ENCODE assay signal across 11 cellular contexts in genomic region chr9:114894206-114894605, GRCh38. TPM values are rescaled to one million over a fixed set of nuclear protein-coding genes. Genes with fewer than 3 reads are reported as not detected.
DNase-seq lines count a peak whose midpoint lies in the region; ATAC-seq and TF ChIP-seq lines count a peak whose summit lies in the region.
"Had no signal": no experiment of that assay in that cellular context is flagged by ENCODE, and none has a peak within 500 bp of the region (broad histone marks: within the 10 kb centered on the region; RNA-seq: fewer than 3 reads in every experiment).

No MANE protein-coding gene starts in this region.

- H4K20me1 ChIP-seq in mammary epithelial cell (ENCODE audit: insufficient read depth, low read length), result no peaks in the 10 kb centered on the region

- intact Hi-C loops in Caco-2 (cut with micrococcal nuclease; ENCODE audit: unreplicated experiment), result loop anchor here (2.0 kb wide), 1 partner anchor 15 kb away; no protein-coding TSS in a partner anchor
- intact Hi-C loops in mammary epithelial cell (cut with micrococcal nuclease), result no loop called here
- intact Hi-C loops in naive thymus-derived CD4-positive, alpha-beta T cell (cut with micrococcal nuclease), result no loop called here
- intact Hi-C loops in testis (cut with DNase I; ENCODE audit: low total_unique reads), result no loop called here

- H3K27me3 ChIP-seq in Caco-2 (replicated peaks; ENCODE audit: control insufficient read depth, insufficient read depth, low read length), result no peaks in the 10 kb centered on the region
- H3K27me3 ChIP-seq in mammary epithelial cell (ENCODE audit: insufficient read depth, low read length), result no peaks in the 10 kb centered on the region
- no peaks in the 10 kb centered on the region for H3K27me3 ChIP-seq in naive thymus-derived CD4-positive, alpha-beta T cell (ENCODE audit: control insufficient read depth in 2 of 2, insufficient read depth in 2 of 2, low read length in 2 of 2)
- H3K27me3 ChIP-seq in HAP-1 (ENCODE audit: low read depth), result no peaks in the 10 kb centered on the region
- H3K27me3 ChIP-seq in testis, result no peaks in the 10 kb centered on the region

- H3K4me1 ChIP-seq in Caco-2 (peaks cover 12% of the 10 kb centered on the region; the same call in 1 of the 2 replicates), mammary epithelial cell (ENCODE audit: insufficient read depth, low read length) (peaks cover 38% of the 10 kb centered on the region), HAP-1 (no peaks in the 10 kb centered on the region), testis (no peaks in the 10 kb centered on the region)
- H3K4me1 ChIP-seq in naive thymus-derived CD4-positive, alpha-beta T cell (ENCODE audit: control insufficient read depth in 2 of 2, insufficient read depth in 2 of 2, low read length in 2 of 2), result peaks cover 56 to 73% of the 10 kb centered on the region in 2 donors

- dilution Hi-C loops in mammary epithelial cell (cut with HindIII; ENCODE audit: low sequenced_read_pairs), result loop anchor here (10.0 kb wide), 1 partner anchor 149 kb away; no protein-coding TSS in a partner anchor

- no peak overlapping the region for H3K4me3 Mint-ChIP-seq in Caco-2 (ENCODE audit: unreplicated experiment)
- H3K4me3 Mint-ChIP-seq in naive thymus-derived CD4-positive, alpha-beta T cell, result peak overlapping the region in 3 of 10 donors; percentile 11 to 73 (median 34)

- in situ Hi-C loops in mammary epithelial cell (cut with MboI; ENCODE audit: low sequenced_read_pairs in 2 of 2) (no loop called here), HAP-1 (cut with MboI; ENCODE audit: low sequenced_read_pairs) (no loop called here)

- no peak for TF ChIP-seq CTCF in Caco-2 (IDR thresholded peaks at IDR 0.05; ENCODE audit: insufficient read depth in 1 of 2, low read depth in 1 of 2, low read length in 1 of 2, severe bottlenecking in 1 of 2, unreplicated experiment in 1 of 2)
- no peak for TF ChIP-seq CTCF in mammary epithelial cell (conservative IDR thresholded peaks at IDR 0.05 in 1 of 2, IDR thresholded peaks at IDR 0.05 in 1 of 2; ENCODE audit: extremely low read depth in 1 of 2, insufficient read depth in 1 of 2, low read depth in 1 of 2, low read length in 2 of 2)
- TF ChIP-seq CTCF in testis (IDR thresholded peaks at IDR 0.05), result no peak

- H3K36me3 Mint-ChIP-seq in Caco-2 (ENCODE audit: insufficient read depth, unreplicated experiment), result no peaks in the 10 kb centered on the region
- peaks cover 0 to 56% (median 14%) of the 10 kb centered on the region in 5 donors for H3K36me3 Mint-ChIP-seq in naive thymus-derived CD4-positive, alpha-beta T cell

- H3K27ac Mint-ChIP-seq in Caco-2 (ENCODE audit: unreplicated experiment), result peak overlapping the region; percentile 43
- peak overlapping the region in 5 of 9 donors; percentile 5 to 87 (median 47) for H3K27ac Mint-ChIP-seq in naive thymus-derived CD4-positive, alpha-beta T cell

- 100% methylated on average over 3 of the region's 3 CpGs for WGBS in mammary epithelial cell (ENCODE audit: low coverage, missing lambda C conversion rate)
- WGBS in testis, 2 donors, result 75 to 78% methylated on average over 3 of the region's 3 CpGs

- no peaks in the 10 kb centered on the region for H3K36me3 ChIP-seq in Caco-2 (ENCODE audit: control insufficient read depth, insufficient read depth, low read length)
- no peaks in the 10 kb centered on the region for H3K36me3 ChIP-seq in mammary epithelial cell (ENCODE audit: insufficient read depth, low read length)
- no peaks in the 10 kb centered on the region for H3K36me3 ChIP-seq in naive thymus-derived CD4-positive, alpha-beta T cell (ENCODE audit: control insufficient read depth in 2 of 3, insufficient read depth in 3 of 3, low read length in 3 of 3)
- no peaks in the 10 kb centered on the region for H3K36me3 ChIP-seq in HAP-1 (replicated peaks)
- no peaks in the 10 kb centered on the region for H3K36me3 ChIP-seq in testis (ENCODE audit: low read depth, missing control alignments)

- ATAC-seq in naive thymus-derived CD4-positive, alpha-beta T cell, result no peak

- H3K9me3 ChIP-seq in Caco-2 (no peaks in the 10 kb centered on the region), mammary epithelial cell (replicated peaks; ENCODE audit: insufficient read depth, low read length) (no peaks in the 10 kb centered on the region), HAP-1 (no peaks in the 10 kb centered on the region), testis (no peaks in the 10 kb centered on the region)
- no peaks in the 10 kb centered on the region for H3K9me3 ChIP-seq in naive thymus-derived CD4-positive, alpha-beta T cell (ENCODE audit: control insufficient read depth in 2 of 3, low read length in 3 of 3)

- no peak overlapping the region for H3K4me3 ChIP-seq in Caco-2 (ENCODE audit: low read depth, low read length)
- no peak overlapping the region for H3K4me3 ChIP-seq in mammary epithelial cell (replicated peaks in 1 of 3; ENCODE audit: insufficient read depth in 1 of 3, low read depth in 2 of 3, low read length in 3 of 3)
- H3K4me3 ChIP-seq in naive thymus-derived CD4-positive, alpha-beta T cell (ENCODE audit: low read length), result no peak overlapping the region
- H3K4me3 ChIP-seq in HAP-1, result no peak overlapping the region
- H3K4me3 ChIP-seq in testis, result no peak overlapping the region

- BruUV-seq in Caco-2 (replicated peaks; lab: Mats Ljungman, UMichigan) (no TSS peak), mammary epithelial cell (replicated peaks; lab: Mats Ljungman, UMichigan) (no TSS peak)

- no peak for DNase-seq in Caco-2
- peak; percentile 55 for DNase-seq in NCI-H146 (lab: John Stamatoyannopoulos, UW)
- DNase-seq in mammary epithelial cell, result no peak
- DNase-seq in naive thymus-derived CD4-positive, alpha-beta T cell, result no peak
- DNase-seq in HAP-1 (ENCODE audit: low spot score in 2 of 2), result no peak
- no peak for DNase-seq in islet precursor cell
- no peak for DNase-seq in testis
- DNase-seq in HuH-7 (ENCODE audit: low spot score), result no peak
- DNase-seq: midbrain had no signal

- H3K9ac ChIP-seq in mammary epithelial cell (ENCODE audit: insufficient read depth, low read length), result no peak overlapping the region

- no peak overlapping the region for H2AFZ ChIP-seq in mammary epithelial cell (ENCODE audit: low read depth, low read length)

- TF ChIP-seq POLR2A in testis (IDR thresholded peaks at IDR 0.05), result no peak

- H3K27ac ChIP-seq in mammary epithelial cell (ENCODE audit: insufficient read depth, low read depth, low read length) (peak overlapping the region; percentile 62), testis (no peak overlapping the region)
- H3K27ac ChIP-seq in naive thymus-derived CD4-positive, alpha-beta T cell (ENCODE audit: low read depth, low read length), result no peak overlapping the region

- H3K4me1 Mint-ChIP-seq in Caco-2 (ENCODE audit: low read depth, unreplicated experiment), result peaks cover 19% of the 10 kb centered on the region
- peaks cover 24 to 62% (median 38%) of the 10 kb centered on the region in 7 donors for H3K4me1 Mint-ChIP-seq in naive thymus-derived CD4-positive, alpha-beta T cell

- H3K4me2 ChIP-seq in mammary epithelial cell (ENCODE audit: insufficient read depth, low read depth, low read length), result no peak overlapping the region

- H3K27me3 Mint-ChIP-seq in Caco-2 (ENCODE audit: insufficient read depth, unreplicated experiment), result no peaks in the 10 kb centered on the region
- H3K27me3 Mint-ChIP-seq in naive thymus-derived CD4-positive, alpha-beta T cell, result no peaks in the 10 kb centered on the region

- H3K9me3 Mint-ChIP-seq in Caco-2 (ENCODE audit: unreplicated experiment), result no peaks in the 10 kb centered on the region
- peaks cover 0 to 13% (median 0%) of the 10 kb centered on the region in 11 donors for H3K9me3 Mint-ChIP-seq in naive thymus-derived CD4-positive, alpha-beta T cell

- CTCF ChIA-PET in Caco-2 (lab: Charles Lee) (no interaction called here), mammary epithelial cell (lab: Charles Lee; ENCODE audit: low non-redundant PET) (no interaction called here)
- CTCF ChIA-PET in naive thymus-derived CD4-positive, alpha-beta T cell (lab: Charles Lee), result no interaction called here

- POLR2A ChIA-PET in Caco-2 (lab: Charles Lee), result interaction anchor here (0.6 kb wide), 1 partner anchor 17 kb away, joined by 3 read pairs; no protein-coding TSS in a partner anchor
- POLR2A ChIA-PET in naive thymus-derived CD4-positive, alpha-beta T cell (lab: Charles Lee), result interaction anchor here (1.0 kb wide), 1 partner anchor 11 kb away, joined by 3 read pairs; no protein-coding TSS in a partner anchor

- no peaks in the 10 kb centered on the region for H3K79me2 ChIP-seq in mammary epithelial cell (ENCODE audit: insufficient read depth, low read length)

RNA-seq across cellular contexts. Expression of gene TNFSF8, which starts 36.2 kb away (rescaled TPM):
- total RNA-seq in Caco-2 (2022) (0.20 TPM in 1 of 2 replicates, not detected in the other), mammary epithelial cell (not detected), testis (1 to 10 TPM in 1 of 2 donors, under 1 TPM in 1; 0.63 to 1.1 TPM)
- polyA plus RNA-seq in mammary epithelial cell (not detected), testis (ENCODE audit: insufficient read depth, low read depth, low replicate concordance) (1.3 TPM)
- not detected for polyA minus RNA-seq in mammary epithelial cell
- 100 to 1,000 TPM in 1 of 5 experiments, 10 to 100 TPM in 4; 19.3 to 129 (median 31.5) TPM for total RNA-seq in naive thymus-derived CD4-positive, alpha-beta T cell
- 10 to 100 TPM; 35.4 to 86.2 TPM for polyA plus RNA-seq in naive thymus-derived CD4-positive, alpha-beta T cell
- total RNA-seq: G401, NCI-H460 had no signal

Comparison
In these comparisons a context has a peak if more than half of its experiments do, and no peak if none do; other contexts are left out.
1. RNA of gene TNFSF8, which starts 36.2 kb away (total RNA-seq): 19.3 to 129 TPM in naive thymus-derived CD4-positive, alpha-beta T cell; 0.63 to 1.1 TPM in testis, 0.20 TPM in Caco-2 and not detected in mammary epithelial cell; every median in the first group is over 4 times any median in the second.